ENCODE assay signal across 11 cellular contexts in the genomic region with DNA sequence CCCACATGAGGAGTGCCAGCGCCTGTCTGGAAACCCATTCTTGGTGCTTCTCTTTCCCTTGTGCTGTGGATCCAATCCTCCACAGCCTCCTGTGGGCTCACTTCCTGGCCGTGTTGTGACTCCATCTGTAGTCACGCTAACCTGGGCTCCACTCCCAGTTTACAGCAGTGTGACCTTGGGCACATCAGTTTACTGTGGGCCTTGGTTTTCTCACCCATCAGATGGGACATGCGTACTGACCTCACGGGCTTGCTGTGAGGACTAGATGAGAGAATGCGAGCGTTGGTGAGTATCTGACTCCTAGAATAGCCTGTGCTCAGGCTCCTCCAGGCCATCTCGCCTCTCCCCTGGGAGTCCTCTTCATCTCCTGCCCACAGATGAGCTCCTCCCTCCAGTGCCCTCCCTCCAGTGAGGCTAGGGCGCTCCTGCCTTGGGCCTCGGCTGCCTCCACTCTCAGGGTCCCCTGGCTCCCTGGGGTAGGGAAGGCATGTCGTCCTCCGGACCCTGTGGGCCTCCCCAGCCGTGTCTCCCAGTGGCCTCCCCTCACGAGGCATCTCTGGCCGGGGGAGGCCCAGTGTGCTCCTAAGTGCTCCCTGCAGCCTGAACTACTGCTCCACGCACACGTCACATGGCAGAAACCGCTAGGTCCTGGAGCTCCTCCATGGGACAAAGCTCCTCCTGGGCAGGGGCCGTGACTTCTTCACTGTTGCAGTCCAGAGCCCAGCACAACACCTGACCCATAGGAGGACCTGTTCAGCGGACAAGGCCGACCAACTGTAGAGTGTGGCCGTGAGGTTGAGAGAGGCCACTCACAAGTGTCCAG. TPM values are rescaled to one million over a fixed set of nuclear protein-coding genes. Genes with fewer than 3 reads are reported as not detected.
DNase-seq lines count a peak whose midpoint lies in the region; ATAC-seq, FAIRE-seq and TF ChIP-seq lines count a peak whose summit lies in the region.
"Had no signal": no experiment of that assay in that cellular context is flagged by ENCODE, and none has a peak within 500 bp of the region (broad histone marks: within the 10 kb centered on the region; RNA-seq: fewer than 3 reads in every experiment).

No MANE protein-coding gene starts in this region.

- TF ChIP-seq POLR2A in K562 (conservative IDR thresholded peaks at IDR 0.05): no peak
- no peak for TF ChIP-seq POLR2A in testis (IDR thresholded peaks at IDR 0.05)

- H3K79me2 ChIP-seq in Loucy (ENCODE audit: insufficient read depth, low read length) (no peaks in the 10 kb centered on the region), K562 (ENCODE audit: control insufficient read depth, insufficient read depth, low read length) (no peaks in the 10 kb centered on the region)

- H3K9ac ChIP-seq in Loucy (ENCODE audit: low read depth, low read length, poor library complexity, severe bottlenecking) (peak overlapping the region; percentile 74), K562 (ENCODE audit: insufficient read depth in 1 of 2, low read depth in 2 of 2, low read length in 2 of 2) (peak overlapping the region in 1 of 2 experiments; percentile 71; a peak in 2 of 4 replicates)

- CTCF ChIA-PET in CD8-positive, alpha-beta memory T cell (lab: Charles Lee): interaction anchor here (1.0 to 7.7 kb wide), 10 partner anchors 12 to 133 kb away, joined by 3 to 65 read pairs (median 4); a partner anchor contains a TSS
- CTCF ChIA-PET in K562 (lab: Yijun Ruan, JAX; ENCODE audit: low intra/inter-chr PET ratio): interaction anchor here (2.8 kb wide), 1 partner anchor 25 kb away, joined by 12 read pairs; no protein-coding TSS in a partner anchor

- peak overlapping the region; percentile 26 for H3K4me3 ChIP-seq in CD8-positive, alpha-beta memory T cell (ENCODE audit: low read length)
- H3K4me3 ChIP-seq in Loucy (ENCODE audit: low read length, poor library complexity, severe bottlenecking) (peak overlapping the region; percentile 43), K562 (no peak overlapping the region), testis (no peak overlapping the region)
- H3K4me3 ChIP-seq: coronary artery, lung, thoracic aorta had no signal

- intact Hi-C loops in K562 (cut with micrococcal nuclease): no loop called here
- intact Hi-C loops in posterior vena cava (cut with DNase I): no loop called here
- intact Hi-C loops in testis (cut with DNase I; ENCODE audit: low total_unique reads): no loop called here

- H3K27me3 Mint-ChIP-seq in CD8-positive, alpha-beta memory T cell: peaks cover 0 to 4% of the 10 kb centered on the region in 2 donors

- H3K36me3 ChIP-seq in CD8-positive, alpha-beta memory T cell (ENCODE audit: insufficient read depth, low read length): no peaks in the 10 kb centered on the region
- no peaks in the 10 kb centered on the region for H3K36me3 ChIP-seq in Loucy (ENCODE audit: insufficient read depth, low read length)
- peaks cover 23% of the 10 kb centered on the region; the same call in 1 of the 3 replicates for H3K36me3 ChIP-seq in K562 (ENCODE audit: control insufficient read depth, insufficient read depth, low read length)
- no peaks in the 10 kb centered on the region for H3K36me3 ChIP-seq in testis (ENCODE audit: low read depth, missing control alignments)
- H3K36me3 ChIP-seq: thoracic aorta had no signal

- POLR2A ChIA-PET in CD8-positive, alpha-beta memory T cell (lab: Charles Lee): interaction anchor here (0.8 to 2.6 kb wide), 7 partner anchors 13 to 125 kb away, joined by 3 to 10 read pairs (median 4); a partner anchor contains a TSS
- POLR2A ChIA-PET in K562 (lab: Yijun Ruan, JAX): interaction anchor here (0.7 kb wide), 1 partner anchor 36 kb away, joined by 5 read pairs; no protein-coding TSS in a partner anchor

- H2AFZ ChIP-seq in Loucy (ENCODE audit: low read length) (peak overlapping the region; percentile 66; the same call in 1 of the 2 replicates), K562 (ENCODE audit: low read depth, low read length) (no peak overlapping the region)

- TF ChIP-seq CTCF in Loucy (conservative IDR thresholded peaks at IDR 0.05; ENCODE audit: low read length): no peak
- TF ChIP-seq CTCF in K562 (IDR thresholded peaks at IDR 0.05 in 2 of 3, conservative IDR thresholded peaks at IDR 0.05 in 1 of 3; ENCODE audit: insufficient read depth in 2 of 3, low read depth in 1 of 3, low read length in 3 of 3): no peak
- TF ChIP-seq CTCF in testis (IDR thresholded peaks at IDR 0.05): no peak

- no peaks in the 10 kb centered on the region for H3K9me1 ChIP-seq in K562 (ENCODE audit: control insufficient read depth, insufficient read depth, low read length)

- peaks cover 63% of the 10 kb centered on the region for H3K4me1 ChIP-seq in CD8-positive, alpha-beta memory T cell (ENCODE audit: insufficient read depth, low read length)
- H3K4me1 ChIP-seq in Loucy (ENCODE audit: insufficient read depth, low read length, poor library complexity, severe bottlenecking) (peaks cover 57% of the 10 kb centered on the region), K562 (replicated peaks in 1 of 2; ENCODE audit: control insufficient read depth in 2 of 2, insufficient read depth in 2 of 2, low read length in 2 of 2) (peaks cover 5 to 12% of the 10 kb centered on the region in 2 experiments; a peak in 3 of 5 replicates), testis (peaks cover 16% of the 10 kb centered on the region)

- no peaks in the 10 kb centered on the region for H3K9me3 Mint-ChIP-seq in CD8-positive, alpha-beta memory T cell

- BruUV-seq in K562 (replicated peaks; lab: Mats Ljungman, UMichigan): no TSS peak

- peak overlapping the region; percentile 67 for H3K4me2 ChIP-seq in Loucy (ENCODE audit: low read depth, low read length, poor library complexity, severe bottlenecking)
- no peak overlapping the region for H3K4me2 ChIP-seq in K562 (ENCODE audit: insufficient read depth, low read length)

- in situ Hi-C loops in K562 (cut with MboI): no loop called here

- peaks cover 13% of the 10 kb centered on the region for H3F3A ChIP-seq in Loucy (ENCODE audit: low read depth)

- H3K9me3 ChIP-seq in CD8-positive, alpha-beta memory T cell (ENCODE audit: low read length): no peaks in the 10 kb centered on the region
- no peaks in the 10 kb centered on the region for H3K9me3 ChIP-seq in Loucy (ENCODE audit: insufficient read depth, low read depth, low read length)
- no peaks in the 10 kb centered on the region for H3K9me3 ChIP-seq in K562 (replicated peaks; ENCODE audit: control insufficient read depth, insufficient read depth, low read depth, low read length)
- H3K9me3 ChIP-seq in testis: no peaks in the 10 kb centered on the region
- H3K9me3 ChIP-seq: thoracic aorta had no signal

- no peaks in the 10 kb centered on the region for H4K20me1 ChIP-seq in Loucy (ENCODE audit: insufficient read depth, low read length, poor library complexity, severe bottlenecking)
- H4K20me1 ChIP-seq in K562 (replicated peaks; ENCODE audit: control insufficient read depth, insufficient read depth, low read length): peaks cover 13% of the 10 kb centered on the region

- WGBS in K562 (ENCODE audit: insufficient coverage, low coverage, missing lambda C conversion rate): 79% methylated on average over 22 of the region's 22 CpGs
- 82 to 84% methylated on average over 9 to 20 of the region's 22 CpGs for WGBS in testis, 2 donors

- TF ChIP-seq EP300 in K562 (IDR thresholded peaks at IDR 0.05; ENCODE audit: low read length): no peak

- no peaks in the 10 kb centered on the region for H3K9me2 ChIP-seq in Loucy (replicated peaks; ENCODE audit: low read depth, low read length)

- H3K4me1 Mint-ChIP-seq in CD8-positive, alpha-beta memory T cell: peaks cover 62 to 76% (median 62%) of the 10 kb centered on the region in 3 donors

- FAIRE-seq in K562 (lab: Jason Lieb, UNC): no peak

- DNase-seq in CD8-positive, alpha-beta memory T cell: no peak
- DNase-seq in K562 (ENCODE audit: extremely low read depth in 1 of 4, low spot score in 3 of 4): no peak
- peak; percentile 73 for DNase-seq in posterior vena cava (ENCODE audit: low spot score)
- DNase-seq in cerebellar nuclear complex (lab: John Stamatoyannopoulos, UW): no peak
- DNase-seq in testis: no peak
- no peak for DNase-seq in midbrain (lab: John Stamatoyannopoulos, UW)
- DNase-seq: glutamatergic neuron had no signal

- peak overlapping the region; percentile 77 for H3K27ac ChIP-seq in CD8-positive, alpha-beta memory T cell (ENCODE audit: low read depth, low read length)
- H3K27ac ChIP-seq in K562 (ENCODE audit: extremely low read depth, low read depth, low read length): no peak overlapping the region
- H3K27ac ChIP-seq in testis: no peak overlapping the region
- H3K27ac ChIP-seq: coronary artery, thoracic aorta had no signal

- H3K27ac Mint-ChIP-seq in CD8-positive, alpha-beta memory T cell: peak overlapping the region; percentile 93 to 98 (median 98)

- no peak for TF ChIP-seq RAD21 in K562 (CRISPR knock-in tag; conservative IDR thresholded peaks at IDR 0.05 in 1 of 2, IDR thresholded peaks at IDR 0.05 in 1 of 2)

- peaks cover 0 to 16% (median 5%) of the 10 kb centered on the region in 3 donors for H3K36me3 Mint-ChIP-seq in CD8-positive, alpha-beta memory T cell

- H3K4me3 Mint-ChIP-seq in CD8-positive, alpha-beta memory T cell: peak overlapping the region; percentile 61 to 88 (median 76)

- no peaks in the 10 kb centered on the region for H3K27me3 ChIP-seq in CD8-positive, alpha-beta memory T cell (ENCODE audit: insufficient read depth, low read length, poor library complexity, severe bottlenecking)
- H3K27me3 ChIP-seq in Loucy (ENCODE audit: insufficient read depth, low read length, poor library complexity, severe bottlenecking) (no peaks in the 10 kb centered on the region), K562 (ENCODE audit: control insufficient read depth in 2 of 2, insufficient read depth in 2 of 2, low read length in 2 of 2) (no peaks in the 10 kb centered on the region), testis (no peaks in the 10 kb centered on the region)

- no peak for ATAC-seq in K562

RNA-seq across cellular contexts. Expression of a gene that starts 5.2 kb away (rescaled TPM):
- total RNA-seq in CD8-positive, alpha-beta memory T cell: under 1 TPM; 0.64 to 0.94 TPM
- polyA plus RNA-seq in CD8-positive, alpha-beta memory T cell: 0.68 TPM
- not detected in 2 replicates for total RNA-seq in K562 (2011; cell fraction: chromatin; rRNA removed; ENCODE audit: low replicate concordance)
- total RNA-seq in K562 (2011; cell fraction: nucleolus; rRNA removed): not detected in 2 replicates
- not detected in 2 replicates for total RNA-seq in K562 (2011; cell fraction: nucleoplasm; rRNA removed)
- total RNA-seq in K562 (2014; rRNA removed) (not detected in 2 replicates), K562 (2014; rRNA removed; fragmentation: Illumina TruSeq; extraction: Trizol) (not detected in 2 replicates), K562 (2015; rRNA removed; fragmentation: Illumina TruSeq; extraction: Trizol) (not detected in 2 replicates), K562 (2021) (0.07 TPM in 2 replicates), posterior vena cava (not detected), testis (10 to 100 TPM; 22.9 to 29.4 TPM)
- polyA plus RNA-seq in K562 (2011; rRNA removed) (not detected in 2 replicates), K562 (2014; fragmentation: Illumina TruSeq; extraction: Trizol) (not detected in 2 replicates), K562 (2014; fragmentation: Nextera tagmentation; extraction: Ambion mirVana) (not detected), K562 (2014; rRNA removed) (not detected in 2 replicates), testis (ENCODE audit: insufficient read depth, low read depth, low replicate concordance) (30.5 TPM)
- 0.03 TPM in 1 of 2 replicates, not detected in the other for polyA plus RNA-seq in K562 (2011; cell fraction: cytosol; rRNA removed)
- not detected in 2 replicates for polyA plus RNA-seq in K562 (2011; cell fraction: nucleus; rRNA removed)
- 0.06 TPM in 1 of 2 replicates, not detected in the other for polyA plus RNA-seq in K562 (2012)
- not detected in 2 replicates for polyA minus RNA-seq in K562 (2011; rRNA and poly(A)+ RNA removed)
- not detected in 2 replicates for polyA minus RNA-seq in K562 (2011; cell fraction: cytosol; rRNA and poly(A)+ RNA removed)
- 0.11 TPM in 1 of 2 replicates, not detected in the other for polyA minus RNA-seq in K562 (2011; cell fraction: nucleus; rRNA and poly(A)+ RNA removed)
- total RNA-seq: thoracic aorta had no signal

RNA-seq across cellular contexts. Expression of a gene that starts 42.7 kb away (rescaled TPM):
- total RNA-seq in CD8-positive, alpha-beta memory T cell: 100 to 1,000 TPM; 105 to 109 TPM
- 69.3 TPM for polyA plus RNA-seq in CD8-positive, alpha-beta memory T cell
- total RNA-seq in K562 (2011; cell fraction: chromatin; rRNA removed; ENCODE audit: low replicate concordance): 106 and 307 TPM in 2 replicates
- 138 and 157 TPM in 2 replicates for total RNA-seq in K562 (2011; cell fraction: nucleolus; rRNA removed)
- 108 and 119 TPM in 2 replicates for total RNA-seq in K562 (2011; cell fraction: nucleoplasm; rRNA removed)
- total RNA-seq in K562 (2014; rRNA removed) (35.0 and 35.5 TPM in 2 replicates), K562 (2014; rRNA removed; fragmentation: Illumina TruSeq; extraction: Trizol) (29.0 and 30.3 TPM in 2 replicates), K562 (2015; rRNA removed; fragmentation: Illumina TruSeq; extraction: Trizol) (36.3 and 42.4 TPM in 2 replicates), K562 (2021) (53.1 and 57.0 TPM in 2 replicates), posterior vena cava (10 to 100 TPM; 94.5 to 98.2 TPM), testis (100 to 1,000 TPM; 138 TPM)
- polyA plus RNA-seq in K562 (2011; rRNA removed) (36.5 and 37.1 TPM in 2 replicates), K562 (2014; fragmentation: Illumina TruSeq; extraction: Trizol) (27.8 and 31.2 TPM in 2 replicates), K562 (2014; fragmentation: Nextera tagmentation; extraction: Ambion mirVana) (10 to 100 TPM; 18.6 to 20.2 TPM), K562 (2014; rRNA removed) (30.5 and 36.2 TPM in 2 replicates), testis (ENCODE audit: insufficient read depth, low read depth, low replicate concordance) (99.1 TPM)
- polyA plus RNA-seq in K562 (2011; cell fraction: cytosol; rRNA removed): 30.9 and 53.6 TPM in 2 replicates
- polyA plus RNA-seq in K562 (2011; cell fraction: nucleus; rRNA removed): 85.3 and 123 TPM in 2 replicates
- 44.4 and 49.7 TPM in 2 replicates for polyA plus RNA-seq in K562 (2012)
- 31.0 and 40.9 TPM in 2 replicates for polyA minus RNA-seq in K562 (2011; rRNA and poly(A)+ RNA removed)
- 32.9 and 34.2 TPM in 2 replicates for polyA minus RNA-seq in K562 (2011; cell fraction: cytosol; rRNA and poly(A)+ RNA removed)
- polyA minus RNA-seq in K562 (2011; cell fraction: nucleus; rRNA and poly(A)+ RNA removed): 58.6 and 66.9 TPM in 2 replicates

Comparison
In these comparisons a context has a peak if more than half of its experiments do, and no peak if none do; other contexts are left out.
1. H3K4me3 ChIP-seq: peak in CD8-positive, alpha-beta memory T cell (single experiment) and Loucy (single experiment); none in K562 (single experiment) and testis (0 of 2).
2. RNA of a gene that starts 5.2 kb away (total RNA-seq): 22.9 to 29.4 TPM in testis; 0.64 to 0.94 TPM in CD8-positive, alpha-beta memory T cell, 0.07 TPM in K562 and not detected in posterior vena cava; every median in the first group is over 10 times any median in the second.